Comparison of ENCODE assay signal across 1 cellular context in the genomic region with DNA sequence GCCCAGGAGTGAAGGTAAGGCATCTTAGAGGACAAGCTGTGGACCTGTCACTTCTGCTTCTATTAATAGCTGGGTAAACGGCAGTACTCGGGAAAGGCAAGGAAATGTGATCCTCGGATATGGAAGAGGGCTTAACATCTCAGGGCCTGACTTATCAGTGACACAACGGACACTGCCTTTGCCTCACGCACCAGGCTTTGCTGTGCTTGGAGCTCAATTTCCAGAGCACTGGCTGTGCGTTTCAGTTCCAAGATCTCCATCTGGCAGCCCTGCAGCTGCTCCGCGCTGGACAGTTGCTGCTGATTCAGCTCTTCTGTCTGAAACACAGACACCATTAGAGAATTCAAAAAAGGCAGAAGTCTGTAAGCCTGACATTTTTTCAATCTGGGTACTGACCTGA.
TF ChIP-seq lines count a peak whose summit lies in the region.

No MANE protein-coding gene starts in this region.

TF ChIP-seq in H1, 55 proteins besides CTCF, POLR2A, EP300 and RAD21:
- TF ChIP-seq SP4 (IDR thresholded peaks at IDR 0.05; ENCODE audit: low read length) (no peak), SP2 (IDR thresholded peaks at IDR 0.05; ENCODE audit: low read length) (no peak), GTF2F1 (IDR thresholded peaks at IDR 0.05; ENCODE audit: borderline replicate concordance, low read depth, low read length) (no peak), EZH2 (IDR thresholded peaks at IDR 0.05; ENCODE audit: low read depth, low read length, severe bottlenecking) (no peak), TAF7 (optimal IDR thresholded peaks at IDR 0.05; ENCODE audit: borderline replicate concordance, low read depth, low read length) (no peak), KDM4A (IDR thresholded peaks at IDR 0.05; ENCODE audit: low read depth, low read length, severe bottlenecking) (no peak), CHD2 (IDR thresholded peaks at IDR 0.05; ENCODE audit: low read length) (no peak), CREB1 (IDR thresholded peaks at IDR 0.05) (no peak), SUZ12 (IDR thresholded peaks at IDR 0.05; ENCODE audit: low read length) (no peak), YY1 (IDR thresholded peaks at IDR 0.05; ENCODE audit: low read depth, low read length) (no peak), SIN3A (conservative IDR thresholded peaks at IDR 0.05 in 1 of 2, IDR thresholded peaks at IDR 0.05 in 1 of 2; ENCODE audit: low read depth in 1 of 2, low read length in 2 of 2) (no peak), SAP30 (IDR thresholded peaks at IDR 0.05; ENCODE audit: insufficient read depth, insufficient replicate concordance, low read length) (no peak), ZNF274 (IDR thresholded peaks at IDR 0.05; ENCODE audit: borderline replicate concordance, extremely low read depth, low read length) (no peak)
- TF ChIP-seq, protein P1, sequence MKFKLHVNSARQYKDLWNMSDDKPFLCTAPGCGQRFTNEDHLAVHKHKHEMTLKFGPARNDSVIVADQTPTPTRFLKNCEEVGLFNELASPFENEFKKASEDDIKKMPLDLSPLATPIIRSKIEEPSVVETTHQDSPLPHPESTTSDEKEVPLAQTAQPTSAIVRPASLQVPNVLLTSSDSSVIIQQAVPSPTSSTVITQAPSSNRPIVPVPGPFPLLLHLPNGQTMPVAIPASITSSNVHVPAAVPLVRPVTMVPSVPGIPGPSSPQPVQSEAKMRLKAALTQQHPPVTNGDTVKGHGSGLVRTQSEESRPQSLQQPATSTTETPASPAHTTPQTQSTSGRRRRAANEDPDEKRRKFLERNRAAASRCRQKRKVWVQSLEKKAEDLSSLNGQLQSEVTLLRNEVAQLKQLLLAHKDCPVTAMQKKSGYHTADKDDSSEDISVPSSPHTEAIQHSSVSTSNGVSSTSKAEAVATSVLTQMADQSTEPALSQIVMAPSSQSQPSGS (IDR thresholded peaks at IDR 0.05; ENCODE audit: low read length), result no peak
- TF ChIP-seq, protein P2, sequence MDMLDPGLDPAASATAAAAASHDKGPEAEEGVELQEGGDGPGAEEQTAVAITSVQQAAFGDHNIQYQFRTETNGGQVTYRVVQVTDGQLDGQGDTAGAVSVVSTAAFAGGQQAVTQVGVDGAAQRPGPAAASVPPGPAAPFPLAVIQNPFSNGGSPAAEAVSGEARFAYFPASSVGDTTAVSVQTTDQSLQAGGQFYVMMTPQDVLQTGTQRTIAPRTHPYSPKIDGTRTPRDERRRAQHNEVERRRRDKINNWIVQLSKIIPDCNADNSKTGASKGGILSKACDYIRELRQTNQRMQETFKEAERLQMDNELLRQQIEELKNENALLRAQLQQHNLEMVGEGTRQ (IDR thresholded peaks at IDR 0.05; ENCODE audit: low read length), result no peak
